8 cellular contexts compared by ENCODE assay signal in genomic region chr9:94156549-94157407, GRCh38.
A peak's percentile ranks its signal among the peaks of the same experiment; 100 is the strongest.
DNase-seq lines count a peak whose midpoint lies in the region; ATAC-seq and TF ChIP-seq lines count a peak whose summit lies in the region.

No MANE protein-coding gene starts in this region.

- H3K36me3 Mint-ChIP-seq in activated CD4-positive, alpha-beta memory T cell treated with anti-CD3 and anti-CD28 coated beads, Interleukin-2, amount 10 ng/mL, durations not matched to agents 7 days and 5 days (ENCODE audit: low read depth): no peaks in the 10 kb centered on the region

- no peaks in the 10 kb centered on the region for H3K27me3 ChIP-seq in sigmoid colon

- H3K27me3 Mint-ChIP-seq in activated CD4-positive, alpha-beta memory T cell treated with anti-CD3 and anti-CD28 coated beads, Interleukin-2, amount 10 ng/mL, durations not matched to agents 7 days and 5 days: no peaks in the 10 kb centered on the region

- H3K9me3 Mint-ChIP-seq in activated CD4-positive, alpha-beta memory T cell treated with anti-CD3 and anti-CD28 coated beads, Interleukin-2, amount 10 ng/mL, durations not matched to agents 7 days and 5 days: no peaks in the 10 kb centered on the region

- H3K4me1 Mint-ChIP-seq in activated CD4-positive, alpha-beta memory T cell treated with anti-CD3 and anti-CD28 coated beads, Interleukin-2, amount 10 ng/mL, durations not matched to agents 7 days and 5 days: peaks cover 9% of the 10 kb centered on the region

- intact Hi-C loops in sigmoid colon (cut with DNase I): no loop called here

- POLR2A ChIA-PET in activated CD4-positive, alpha-beta memory T cell treated with anti-CD3 and anti-CD28 coated beads, Interleukin-2, amount 10 ng/mL, durations not matched to agents 7 days and 5 days (lab: Charles Lee): interaction anchor here (1.4 kb wide), 1 partner anchor 9 kb away, joined by 6 read pairs; no protein-coding TSS in a partner anchor

- CTCF ChIA-PET in activated CD4-positive, alpha-beta memory T cell treated with anti-CD3 and anti-CD28 coated beads, Interleukin-2, amount 10 ng/mL, durations not matched to agents 7 days and 5 days (lab: Charles Lee): interaction anchor here (0.8 to 1.4 kb wide), 2 partner anchors 57 to 258 kb away, joined by 3 to 6 read pairs; no protein-coding TSS in a partner anchor

- H3K27ac ChIP-seq in sigmoid colon: peak overlapping the region; percentile 60 to 73 (median 66)

- TF ChIP-seq POLR2A in sigmoid colon (IDR thresholded peaks at IDR 0.05): no peak

- peaks cover 0 to 36% (median 33%) of the 10 kb centered on the region in 4 donors for H3K4me1 ChIP-seq in sigmoid colon

- no peaks in the 10 kb centered on the region for H3K9me3 ChIP-seq in sigmoid colon

- peak; percentile 87 for DNase-seq in H4 (ENCODE audit: low spot score)
- DNase-seq in SHP77 (lab: John Stamatoyannopoulos, UW): peak; percentile 69 to 80
- DNase-seq in glomerular visceral epithelial cell (ENCODE audit: extremely low spot score): peak; percentile 60
- peak; percentile 93 for DNase-seq in sigmoid colon
- DNase-seq in activated CD4-positive, alpha-beta memory T cell treated with anti-CD3 and anti-CD28 coated beads, Interleukin-2, amount 10 ng/mL, durations not matched to agents 7 days and 5 days: no peak
- DNase-seq in NCI-H1930 (lab: John Stamatoyannopoulos, UW): no peak

- H3K36me3 ChIP-seq in sigmoid colon: no peaks in the 10 kb centered on the region

- no peak overlapping the region for H3K27ac Mint-ChIP-seq in activated CD4-positive, alpha-beta memory T cell treated with anti-CD3 and anti-CD28 coated beads, Interleukin-2, amount 10 ng/mL, durations not matched to agents 7 days and 5 days

- 59 to 61% methylated on average over 18 of the region's 18 CpGs for WGBS in sigmoid colon, 2 donors

- H3K4me3 Mint-ChIP-seq in activated CD4-positive, alpha-beta memory T cell treated with anti-CD3 and anti-CD28 coated beads, Interleukin-2, amount 10 ng/mL, durations not matched to agents 7 days and 5 days: no peak overlapping the region

- TF ChIP-seq EP300 in sigmoid colon (IDR thresholded peaks at IDR 0.05): no peak

- ATAC-seq in GM18867 (IDR thresholded peaks at IDR 0.05; ENCODE audit: unreplicated experiment) (no peak), GM18868 (IDR thresholded peaks at IDR 0.05; ENCODE audit: unreplicated experiment) (no peak)

- H3K4me3 ChIP-seq in sigmoid colon: no peak overlapping the region

- no peak for TF ChIP-seq CTCF in sigmoid colon (IDR thresholded peaks at IDR 0.05)

Comparison
In these comparisons a context has a peak if more than half of its experiments do, and no peak if none do; other contexts are left out.
1. DNase-seq: peak in H4 (single experiment), SHP77 (2 of 2), glomerular visceral epithelial cell (single experiment) and sigmoid colon (single experiment); none in activated CD4-positive, alpha-beta memory T cell treated with anti-CD3 and anti-CD28 coated beads, Interleukin-2, amount 10 ng/mL, durations not matched to agents 7 days and 5 days (single experiment) and NCI-H1930 (0 of 2).